ENCODE assay signal across 10 cellular contexts in genomic region chr5:6716634-6717149, GRCh38. TPM values are rescaled to one million over a fixed set of nuclear protein-coding genes. Genes with fewer than 3 reads are reported as not detected.
DNase-seq lines count a peak whose midpoint lies in the region; ATAC-seq and TF ChIP-seq lines count a peak whose summit lies in the region.
"Had no signal": no experiment of that assay in that cellular context is flagged by ENCODE, and none has a peak within 500 bp of the region (broad histone marks: within the 10 kb centered on the region; RNA-seq: fewer than 3 reads in every experiment).

No MANE protein-coding gene starts in this region.

- no peaks in the 10 kb centered on the region for H3K27me3 Mint-ChIP-seq in activated naive CD4-positive, alpha-beta T cell treated with anti-CD3 and anti-CD28 coated beads for 36 hours (ENCODE audit: low read depth)
- H3K27me3 Mint-ChIP-seq in activated CD8-positive, alpha-beta T cell treated with anti-CD3 and anti-CD28 coated beads, Interleukin-2, amount 10 ng/mL, durations not matched to agents 7 days and 5 days (ENCODE audit: low read depth) = no peaks in the 10 kb centered on the region
- peaks cover 4 to 23% (median 19%) of the 10 kb centered on the region in 3 donors for H3K27me3 Mint-ChIP-seq in immature natural killer cell (ENCODE audit: low read depth in 3 of 3)

- no peaks in the 10 kb centered on the region for H3K9me3 ChIP-seq in thoracic aorta

- intact Hi-C loops in activated naive CD4-positive, alpha-beta T cell treated with anti-CD3 and anti-CD28 coated beads for 36 hours (cut with micrococcal nuclease) = loop anchor here (10.0 kb wide), 1 partner anchor 1222 kb away; no protein-coding TSS in a partner anchor

- H3K4me1 Mint-ChIP-seq in activated naive CD4-positive, alpha-beta T cell treated with anti-CD3 and anti-CD28 coated beads for 36 hours (ENCODE audit: low read depth) = peaks cover 62% of the 10 kb centered on the region
- H3K4me1 Mint-ChIP-seq in activated CD8-positive, alpha-beta T cell treated with anti-CD3 and anti-CD28 coated beads, Interleukin-2, amount 10 ng/mL, durations not matched to agents 7 days and 5 days (ENCODE audit: low read depth) = peaks cover 68% of the 10 kb centered on the region
- H3K4me1 Mint-ChIP-seq in immature natural killer cell = peaks cover 59 to 76% of the 10 kb centered on the region in 2 donors

- POLR2A ChIA-PET in activated CD8-positive, alpha-beta T cell treated with anti-CD3 and anti-CD28 coated beads, Interleukin-2, amount 10 ng/mL, durations not matched to agents 7 days and 5 days (lab: Charles Lee) = interaction anchor here (1.2 kb wide), 1 partner anchor 84 kb away, joined by 3 read pairs; the partner anchor contains the start of genes NSUN2 and SRD5A1

- H3K27me3 ChIP-seq in thoracic aorta (replicated peaks; ENCODE audit: insufficient read depth) = no peaks in the 10 kb centered on the region
- H3K27me3 ChIP-seq: cardiac muscle cell had no signal

- no peak for TF ChIP-seq CTCF in thoracic aorta (IDR thresholded peaks at IDR 0.05)

- peak overlapping the region; percentile 82 for H3K4me3 Mint-ChIP-seq in activated naive CD4-positive, alpha-beta T cell treated with anti-CD3 and anti-CD28 coated beads for 36 hours
- H3K4me3 Mint-ChIP-seq in activated CD8-positive, alpha-beta T cell treated with anti-CD3 and anti-CD28 coated beads, Interleukin-2, amount 10 ng/mL, durations not matched to agents 7 days and 5 days = peak overlapping the region; percentile 89
- peak overlapping the region; percentile 85 to 87 (median 85) for H3K4me3 Mint-ChIP-seq in immature natural killer cell

- no peak for DNase-seq in activated naive CD4-positive, alpha-beta T cell treated with anti-CD3 and anti-CD28 coated beads for 36 hours
- no peak for DNase-seq in activated naive CD4-positive, alpha-beta T cell treated with anti-CD3 and anti-CD28 coated beads, Interleukin-2, amount 50 U/mL, for 16 hours
- DNase-seq in activated CD8-positive, alpha-beta T cell treated with anti-CD3 and anti-CD28 coated beads, Interleukin-2, amount 10 ng/mL, durations not matched to agents 7 days and 5 days = peak; percentile 20
- DNase-seq in immature natural killer cell (no peak), thoracic aorta (ENCODE audit: low spot score) (no peak), A172 (ENCODE audit: low spot score) (no peak)
- no peak for DNase-seq in NK-92 treated with Interleukin-12 subunit alpha and Interleukin-12 subunit beta, amount 100 ng/mL, for 24 hours (lab: John Stamatoyannopoulos, UW)
- DNase-seq: NCI-H1694 had no signal

- H3K36me3 ChIP-seq in thoracic aorta = no peaks in the 10 kb centered on the region
- H3K36me3 ChIP-seq: cardiac muscle cell had no signal

- H3K36me3 Mint-ChIP-seq in activated naive CD4-positive, alpha-beta T cell treated with anti-CD3 and anti-CD28 coated beads for 36 hours (ENCODE audit: low read depth) = peaks cover 21% of the 10 kb centered on the region
- peaks cover 51% of the 10 kb centered on the region for H3K36me3 Mint-ChIP-seq in activated CD8-positive, alpha-beta T cell treated with anti-CD3 and anti-CD28 coated beads, Interleukin-2, amount 10 ng/mL, durations not matched to agents 7 days and 5 days (ENCODE audit: low read depth)
- H3K36me3 Mint-ChIP-seq in immature natural killer cell = no peaks in the 10 kb centered on the region

- peaks cover 39 to 67% of the 10 kb centered on the region in 2 donors for H3K4me1 ChIP-seq in thoracic aorta (ENCODE audit: control insufficient read depth in 1 of 2, low read depth in 2 of 2)

- H3K4me3 ChIP-seq in thoracic aorta = peak overlapping the region; percentile 77

- ATAC-seq in activated CD8-positive, alpha-beta T cell treated with anti-CD3 and anti-CD28 coated beads, Interleukin-2, amount 10 ng/mL, durations not matched to agents 7 days and 5 days = no peak
- ATAC-seq in thoracic aorta (ENCODE audit: insufficient number of reproducible peaks, low FRiP score, low read depth) = no peak
- ATAC-seq in activated CD4-positive, CD25-positive, alpha-beta regulatory T cell treated with anti-CD3 and anti-CD28 coated beads, Interleukin-2, amount 50 U/mL, for 24 hours = no peak

- H3K9me3 Mint-ChIP-seq in activated naive CD4-positive, alpha-beta T cell treated with anti-CD3 and anti-CD28 coated beads for 36 hours = no peaks in the 10 kb centered on the region
- no peaks in the 10 kb centered on the region for H3K9me3 Mint-ChIP-seq in activated CD8-positive, alpha-beta T cell treated with anti-CD3 and anti-CD28 coated beads, Interleukin-2, amount 10 ng/mL, durations not matched to agents 7 days and 5 days (ENCODE audit: insufficient read depth)
- no peaks in the 10 kb centered on the region for H3K9me3 Mint-ChIP-seq in immature natural killer cell

- CTCF ChIA-PET in activated naive CD4-positive, alpha-beta T cell treated with anti-CD3 and anti-CD28 coated beads for 36 hours (lab: Charles Lee) = interaction anchor here (0.6 kb wide), 1 partner anchor 29 kb away, joined by 3 read pairs; no protein-coding TSS in a partner anchor
- CTCF ChIA-PET in activated CD8-positive, alpha-beta T cell treated with anti-CD3 and anti-CD28 coated beads, Interleukin-2, amount 10 ng/mL, durations not matched to agents 7 days and 5 days (lab: Charles Lee) = interaction anchor here (1.6 kb wide), 1 partner anchor 28 kb away, joined by 6 read pairs; no protein-coding TSS in a partner anchor

- H3K27ac Mint-ChIP-seq in activated naive CD4-positive, alpha-beta T cell treated with anti-CD3 and anti-CD28 coated beads for 36 hours = no peak overlapping the region
- peak overlapping the region; percentile 62 for H3K27ac Mint-ChIP-seq in activated CD8-positive, alpha-beta T cell treated with anti-CD3 and anti-CD28 coated beads, Interleukin-2, amount 10 ng/mL, durations not matched to agents 7 days and 5 days
- H3K27ac Mint-ChIP-seq in immature natural killer cell = peak overlapping the region in 3 of 6 donors; percentile 57 to 75 (median 73)

- H3K27ac ChIP-seq in thoracic aorta = no peak overlapping the region
- H3K27ac ChIP-seq: cardiac muscle cell had no signal

RNA-seq across cellular contexts. Expression of gene TENT4A, which starts 3.5 kb away (rescaled TPM):
- 10 to 100 TPM; 30.0 to 30.2 TPM for total RNA-seq in activated naive CD4-positive, alpha-beta T cell treated with anti-CD3 and anti-CD28 coated beads for 36 hours
- 10 to 100 TPM; 43.1 to 45.5 TPM for total RNA-seq in activated CD8-positive, alpha-beta T cell treated with anti-CD3 and anti-CD28 coated beads, Interleukin-2, amount 10 ng/mL, durations not matched to agents 7 days and 5 days
- polyA plus RNA-seq in immature natural killer cell = 1 to 10 TPM in 1 of 3 donors, under 1 TPM in 2; 0.05 to 1.6 (median 0.84) TPM
- 10 to 100 TPM; 34.5 to 47.6 TPM for total RNA-seq in thoracic aorta
- 7.6 and 7.8 TPM in 2 replicates for total RNA-seq in A172 (2014; rRNA removed; shearing (Covaris generic))
